Comparison of ENCODE assay signal across 8 cellular contexts in genomic region chr17:44363613-44364159, GRCh38.
A peak's percentile ranks its signal among the peaks of the same experiment; 100 is the strongest.
DNase-seq lines count a peak whose midpoint lies in the region; ATAC-seq lines count a peak whose summit lies in the region.

FAM171A2 (minus strand) TSS chr17:44363853; CDS start chr17:44363714, 139 bp downstream.

- no peaks in the 10 kb centered on the region for H3K36me3 Mint-ChIP-seq in stimulated activated memory B cell treated with anti-CD40 and anti-IgM and Interleukin-4, amounts not matched to agents 10 μg/mL and 1 μg/mL and 100 μg/mL, for 72 hours

- H3K4me1 Mint-ChIP-seq in stimulated activated memory B cell treated with anti-CD40 and anti-IgM and Interleukin-4, amounts not matched to agents 10 μg/mL and 1 μg/mL and 100 μg/mL, for 72 hours = peaks cover 6% of the 10 kb centered on the region

- ATAC-seq in HG02610 (IDR thresholded peaks at IDR 0.05; ENCODE audit: unreplicated experiment) = peak; percentile 44
- peak; percentile 85 for ATAC-seq in stimulated activated memory B cell treated with anti-CD40 and anti-IgM and Interleukin-4, amounts not matched to agents 10 μg/mL and 1 μg/mL and 100 μg/mL, for 72 hours
- no peak for ATAC-seq in GM18511 (IDR thresholded peaks at IDR 0.05; ENCODE audit: unreplicated experiment)

- DNase-seq in D341Med (ENCODE audit: low spot score) (peak; percentile 99), NCI-H82 (lab: John Stamatoyannopoulos, UW) (peak; percentile 81), activated T-cell treated with anti-CD3 and anti-CD28 coated beads for 1 hour (ENCODE audit: low read depth) (peak; percentile 53), epidermal melanocyte (ENCODE audit: insufficient read length, low spot score) (peak; percentile 87), midbrain (lab: John Stamatoyannopoulos, UW) (peak; percentile 64)

- H3K27me3 Mint-ChIP-seq in stimulated activated memory B cell treated with anti-CD40 and anti-IgM and Interleukin-4, amounts not matched to agents 10 μg/mL and 1 μg/mL and 100 μg/mL, for 72 hours = peaks cover 52% of the 10 kb centered on the region

- H3K9me3 Mint-ChIP-seq in stimulated activated memory B cell treated with anti-CD40 and anti-IgM and Interleukin-4, amounts not matched to agents 10 μg/mL and 1 μg/mL and 100 μg/mL, for 72 hours = no peaks in the 10 kb centered on the region

- H3K27ac Mint-ChIP-seq in stimulated activated memory B cell treated with anti-CD40 and anti-IgM and Interleukin-4, amounts not matched to agents 10 μg/mL and 1 μg/mL and 100 μg/mL, for 72 hours = no peak within 1 kb of the TSS

- peak within 1 kb of the TSS; percentile 69 for H3K4me3 Mint-ChIP-seq in stimulated activated memory B cell treated with anti-CD40 and anti-IgM and Interleukin-4, amounts not matched to agents 10 μg/mL and 1 μg/mL and 100 μg/mL, for 72 hours
